8 cellular contexts compared by ENCODE assay signal in genomic region chr15:76190767-76191538, GRCh38.
DNase-seq lines count a peak whose midpoint lies in the region; ATAC-seq and TF ChIP-seq lines count a peak whose summit lies in the region.

No MANE protein-coding gene starts in this region.

- no peaks in the 10 kb centered on the region for H3K27me3 ChIP-seq in A673 (replicated peaks; ENCODE audit: insufficient read depth, low read depth, low read length, poor library complexity)

- DNase-seq in A673 (ENCODE audit: low spot score): peak; percentile 84
- DNase-seq in NCI-H2227 treated with DMSO at 0.1 percent for 48 hours (lab: John Stamatoyannopoulos, UW): peak; percentile 64
- DNase-seq in activated CD4-positive, alpha-beta T cell treated with anti-CD3 and anti-CD28 coated beads for 1 hour: peak; percentile 44
- peak; percentile 31 for DNase-seq in central memory CD4-positive, alpha-beta T cell
- DNase-seq in left kidney (ENCODE audit: low read depth, low spot score): peak; percentile 89
- DNase-seq in stimulated activated CD4-positive, alpha-beta T cell treated with anti-CD3 and anti-CD28 coated beads, Interleukin-2, amount 100 ng/mL, for 4 hours (ENCODE audit: low read depth): peak; percentile 35

- no peak overlapping the region for H3K4me3 ChIP-seq in A673 (ENCODE audit: low read depth, low read length, poor library complexity, severe bottlenecking)

- H3K4me1 ChIP-seq in A673 (ENCODE audit: insufficient read depth, low read length, poor library complexity, severe bottlenecking): peaks cover 3% of the 10 kb centered on the region

- POLR2A ChIA-PET in A673 (lab: Charles Lee; ENCODE audit: low non-redundant PET): no interaction called here

- H3K9me3 ChIP-seq in A673 (ENCODE audit: low read depth, low read length, poor library complexity, severe bottlenecking): no peaks in the 10 kb centered on the region

- H3K27ac ChIP-seq in A673 (ENCODE audit: low read depth, low read length, poor library complexity, severe bottlenecking): no peak overlapping the region

- CTCF ChIA-PET in A673 (lab: Charles Lee): interaction anchor here (1.3 kb wide), 1 partner anchor 139 kb away, joined by 4 read pairs; no protein-coding TSS in a partner anchor

- TF ChIP-seq CTCF in A673 (conservative IDR thresholded peaks at IDR 0.05; ENCODE audit: low read depth, low read length): peak; percentile 93

- ATAC-seq in GM18511 (IDR thresholded peaks at IDR 0.05; ENCODE audit: unreplicated experiment) (peak; percentile 86), HG03066 (IDR thresholded peaks at IDR 0.05; ENCODE audit: low read depth, unreplicated experiment) (peak; percentile 77)

- intact Hi-C loops in A673 (cut with micrococcal nuclease; ENCODE audit: unreplicated experiment): loop anchor here (5.0 kb wide), 1 partner anchor 141 kb away; no protein-coding TSS in a partner anchor

- H3K36me3 ChIP-seq in A673 (ENCODE audit: insufficient read depth, low read length, poor library complexity, severe bottlenecking): no peaks in the 10 kb centered on the region

- BruUV-seq in A673 (replicated peaks; lab: Mats Ljungman, UMichigan): no TSS peak

Comparison
In these comparisons a context has a peak if more than half of its experiments do, and no peak if none do; other contexts are left out.
1. DNase-seq: peak in every context shown above with its lines; median percentile 89 in left kidney; 84 in A673; 64 in NCI-H2227 treated with DMSO at 0.1 percent for 48 hours; 44 in activated CD4-positive, alpha-beta T cell treated with anti-CD3 and anti-CD28 coated beads for 1 hour; 35 in stimulated activated CD4-positive, alpha-beta T cell treated with anti-CD3 and anti-CD28 coated beads, Interleukin-2, amount 100 ng/mL, for 4 hours; 31 in central memory CD4-positive, alpha-beta T cell.